ENCODE assay signal across 16 cellular contexts in genomic region chrX:13380230-13380629, GRCh38.
A peak's percentile ranks its signal among the peaks of the same experiment; 100 is the strongest.
DNase-seq lines count a peak whose midpoint lies in the region; ATAC-seq and TF ChIP-seq lines count a peak whose summit lies in the region.
"Had no signal": no experiment of that assay in that cellular context is flagged by ENCODE, and none has a peak within 500 bp of the region (broad histone marks: within the 10 kb centered on the region; RNA-seq: fewer than 3 reads in every experiment).

No MANE protein-coding gene starts in this region.

- no peaks in the 10 kb centered on the region for H3K27me3 ChIP-seq in hepatocyte
- H3K27me3 ChIP-seq: esophagus muscularis mucosa, SJCRH30 had no signal

- H2AFZ ChIP-seq in hepatocyte: no peak overlapping the region

- TF ChIP-seq CTCF in fibroblast of pulmonary artery (IDR thresholded peaks at IDR 0.05; ENCODE audit: low read length, missing control alignments) (no peak), type B pancreatic cell (conservative IDR thresholded peaks at IDR 0.05) (no peak), WTC11 (IDR thresholded peaks at IDR 0.05) (no peak), hepatocyte (IDR thresholded peaks at IDR 0.05; ENCODE audit: poor library complexity) (no peak)

- H4K20me1 ChIP-seq in hepatocyte (ENCODE audit: insufficient read depth, poor library complexity, severe bottlenecking): no peaks in the 10 kb centered on the region

- no peaks in the 10 kb centered on the region for H3K36me3 Mint-ChIP-seq in activated naive CD8-positive, alpha-beta T cell treated with anti-CD3 and anti-CD28 coated beads, Interleukin-2, amount 50 U/mL, for 24 hours (ENCODE audit: low read depth)
- no peaks in the 10 kb centered on the region for H3K36me3 Mint-ChIP-seq in activated naive CD8-positive, alpha-beta T cell treated with anti-CD3 and anti-CD28 coated beads for 36 hours
- H3K36me3 Mint-ChIP-seq in activated T-helper 1 cell treated with anti-CD3 and anti-CD28 coated beads, Interleukin-12 subunit alpha, Interleukin-12 subunit beta, Interleukin-2, Interleukin-4 antibody, amounts not matched to agents 30 ng/mL and 10 ng/mL and 1 ng/mL, durations not matched to agents 14 hours and 24 hours and 36 hours (ENCODE audit: low read depth): peaks cover 2% of the 10 kb centered on the region
- H3K36me3 Mint-ChIP-seq in type B pancreatic cell (no peaks in the 10 kb centered on the region), WTC11 (no peaks in the 10 kb centered on the region)

- no peaks in the 10 kb centered on the region for H3K79me2 ChIP-seq in hepatocyte

- WGBS in hepatocyte (ENCODE audit: low lambda C conversion rate, missing lambda C conversion rate): 48% methylated on average over 2 of the region's 2 CpGs

- intact Hi-C loops in activated T-helper 1 cell treated with anti-CD3 and anti-CD28 coated beads, Interleukin-12 subunit alpha, Interleukin-12 subunit beta, Interleukin-2, Interleukin-4 antibody, amounts not matched to agents 30 ng/mL and 10 ng/mL and 1 ng/mL, durations not matched to agents 14 hours and 24 hours and 36 hours (cut with micrococcal nuclease): loop anchor here (5.0 kb wide), 1 partner anchor 107 kb away; no protein-coding TSS in a partner anchor

- no peaks in the 10 kb centered on the region for H3K27me3 Mint-ChIP-seq in activated naive CD8-positive, alpha-beta T cell treated with anti-CD3 and anti-CD28 coated beads, Interleukin-2, amount 50 U/mL, for 24 hours
- no peaks in the 10 kb centered on the region for H3K27me3 Mint-ChIP-seq in activated naive CD8-positive, alpha-beta T cell treated with anti-CD3 and anti-CD28 coated beads for 36 hours
- no peaks in the 10 kb centered on the region for H3K27me3 Mint-ChIP-seq in activated T-helper 1 cell treated with anti-CD3 and anti-CD28 coated beads, Interleukin-12 subunit alpha, Interleukin-12 subunit beta, Interleukin-2, Interleukin-4 antibody, amounts not matched to agents 30 ng/mL and 10 ng/mL and 1 ng/mL, durations not matched to agents 14 hours and 24 hours and 36 hours (ENCODE audit: insufficient read depth)
- no peaks in the 10 kb centered on the region for H3K27me3 Mint-ChIP-seq in type B pancreatic cell
- H3K27me3 Mint-ChIP-seq in WTC11 (ENCODE audit: low read depth): no peaks in the 10 kb centered on the region

- no peak overlapping the region for H3K4me2 ChIP-seq in hepatocyte

- no peak overlapping the region for H3K27ac ChIP-seq in hepatocyte
- H3K27ac ChIP-seq: esophagus muscularis mucosa, SJCRH30 had no signal

- H3K4me1 Mint-ChIP-seq in activated naive CD8-positive, alpha-beta T cell treated with anti-CD3 and anti-CD28 coated beads, Interleukin-2, amount 50 U/mL, for 24 hours: peaks cover 23% of the 10 kb centered on the region
- H3K4me1 Mint-ChIP-seq in activated naive CD8-positive, alpha-beta T cell treated with anti-CD3 and anti-CD28 coated beads for 36 hours: peaks cover 11% of the 10 kb centered on the region
- H3K4me1 Mint-ChIP-seq in activated T-helper 1 cell treated with anti-CD3 and anti-CD28 coated beads, Interleukin-12 subunit alpha, Interleukin-12 subunit beta, Interleukin-2, Interleukin-4 antibody, amounts not matched to agents 30 ng/mL and 10 ng/mL and 1 ng/mL, durations not matched to agents 14 hours and 24 hours and 36 hours (ENCODE audit: low read depth): peaks cover 18% of the 10 kb centered on the region
- H3K4me1 Mint-ChIP-seq in type B pancreatic cell (ENCODE audit: unreplicated experiment) (peaks cover 16% of the 10 kb centered on the region), WTC11 (peaks cover 27% of the 10 kb centered on the region)

- H3K4me1 ChIP-seq in hepatocyte (ENCODE audit: insufficient read depth): peaks cover 13% of the 10 kb centered on the region

- H3K27ac Mint-ChIP-seq in activated naive CD8-positive, alpha-beta T cell treated with anti-CD3 and anti-CD28 coated beads, Interleukin-2, amount 50 U/mL, for 24 hours: peak overlapping the region; percentile 65
- H3K27ac Mint-ChIP-seq in activated naive CD8-positive, alpha-beta T cell treated with anti-CD3 and anti-CD28 coated beads for 36 hours: no peak overlapping the region
- peak overlapping the region; percentile 69 for H3K27ac Mint-ChIP-seq in activated T-helper 1 cell treated with anti-CD3 and anti-CD28 coated beads, Interleukin-12 subunit alpha, Interleukin-12 subunit beta, Interleukin-2, Interleukin-4 antibody, amounts not matched to agents 30 ng/mL and 10 ng/mL and 1 ng/mL, durations not matched to agents 14 hours and 24 hours and 36 hours
- no peak overlapping the region for H3K27ac Mint-ChIP-seq in type B pancreatic cell
- no peak overlapping the region for H3K27ac Mint-ChIP-seq in WTC11

- H3K9me2 ChIP-seq in hepatocyte (replicated peaks; ENCODE audit: insufficient read depth): no peaks in the 10 kb centered on the region

- POLR2A ChIA-PET in WTC11 (lab: Charles Lee): no interaction called here

- CTCF ChIA-PET in WTC11 (lab: Charles Lee): no interaction called here

- H3K36me3 ChIP-seq in hepatocyte (replicated peaks; ENCODE audit: insufficient read depth, low read depth): no peaks in the 10 kb centered on the region
- H3K36me3 ChIP-seq: esophagus muscularis mucosa, SJCRH30 had no signal

- H3K4me3 Mint-ChIP-seq in activated naive CD8-positive, alpha-beta T cell treated with anti-CD3 and anti-CD28 coated beads, Interleukin-2, amount 50 U/mL, for 24 hours: no peak overlapping the region
- H3K4me3 Mint-ChIP-seq in activated naive CD8-positive, alpha-beta T cell treated with anti-CD3 and anti-CD28 coated beads for 36 hours: no peak overlapping the region
- H3K4me3 Mint-ChIP-seq in activated T-helper 1 cell treated with anti-CD3 and anti-CD28 coated beads, Interleukin-12 subunit alpha, Interleukin-12 subunit beta, Interleukin-2, Interleukin-4 antibody, amounts not matched to agents 30 ng/mL and 10 ng/mL and 1 ng/mL, durations not matched to agents 14 hours and 24 hours and 36 hours: no peak overlapping the region
- H3K4me3 Mint-ChIP-seq in type B pancreatic cell: peak overlapping the region; percentile 52
- H3K4me3 Mint-ChIP-seq in WTC11: no peak overlapping the region

- H3K4me3 ChIP-seq in fibroblast of pulmonary artery (replicated peaks; ENCODE audit: low read depth, low read length) (no peak overlapping the region), hepatocyte (no peak overlapping the region)
- H3K4me3 ChIP-seq: esophagus muscularis mucosa, K562, mucosa of descending colon, SJCRH30 had no signal

- no peaks in the 10 kb centered on the region for H3K9me3 Mint-ChIP-seq in activated naive CD8-positive, alpha-beta T cell treated with anti-CD3 and anti-CD28 coated beads, Interleukin-2, amount 50 U/mL, for 24 hours
- no peaks in the 10 kb centered on the region for H3K9me3 Mint-ChIP-seq in activated naive CD8-positive, alpha-beta T cell treated with anti-CD3 and anti-CD28 coated beads for 36 hours
- no peaks in the 10 kb centered on the region for H3K9me3 Mint-ChIP-seq in activated T-helper 1 cell treated with anti-CD3 and anti-CD28 coated beads, Interleukin-12 subunit alpha, Interleukin-12 subunit beta, Interleukin-2, Interleukin-4 antibody, amounts not matched to agents 30 ng/mL and 10 ng/mL and 1 ng/mL, durations not matched to agents 14 hours and 24 hours and 36 hours
- H3K9me3 Mint-ChIP-seq in type B pancreatic cell: peaks cover 5% of the 10 kb centered on the region
- no peaks in the 10 kb centered on the region for H3K9me3 Mint-ChIP-seq in WTC11

- ATAC-seq in activated naive CD8-positive, alpha-beta T cell treated with anti-CD3 and anti-CD28 coated beads, Interleukin-2, amount 50 U/mL, for 24 hours: peak; percentile 70
- ATAC-seq in WTC11: no peak
- ATAC-seq: K562, mucosa of descending colon had no signal

- H3K9me3 ChIP-seq in hepatocyte (ENCODE audit: low read depth): no peaks in the 10 kb centered on the region
- H3K9me3 ChIP-seq: mucosa of descending colon had no signal

- no peak for DNase-seq in activated naive CD8-positive, alpha-beta T cell treated with anti-CD3 and anti-CD28 coated beads, Interleukin-2, amount 50 U/mL, for 24 hours
- no peak for DNase-seq in activated naive CD8-positive, alpha-beta T cell treated with anti-CD3 and anti-CD28 coated beads for 36 hours
- no peak for DNase-seq in activated T-helper 1 cell treated with anti-CD3 and anti-CD28 coated beads, Interleukin-12 subunit alpha, Interleukin-12 subunit beta, Interleukin-2, Interleukin-4 antibody, amounts not matched to agents 30 ng/mL and 10 ng/mL and 1 ng/mL, durations not matched to agents 14 hours and 24 hours and 36 hours (ENCODE audit: low spot score)
- peak; percentile 34 for DNase-seq in fibroblast of pulmonary artery (ENCODE audit: low read depth)
- DNase-seq in type B pancreatic cell (ENCODE audit: extremely low spot score, unreplicated experiment): no peak
- no peak for DNase-seq in WTC11 (ENCODE audit: low spot score)
- DNase-seq in NCI-H2171 treated with DMSO at 0.1 percent for 48 hours (lab: John Stamatoyannopoulos, UW): no peak
- DNase-seq in hepatocyte (ENCODE audit: low spot score): no peak
- DNase-seq: activated CD4-positive, CD25-positive, alpha-beta regulatory T cell treated with anti-CD3 and anti-CD28 coated beads, Interleukin-2, amount 50 U/mL, for 72 hours; activated gamma-delta T cell; cerebellar nuclear complex; mucosa of descending colon; SJCRH30; stimulated activated CD4-positive, alpha-beta T cell treated with anti-CD3 and anti-CD28 coated beads, Interleukin-2, amount 100 ng/mL, for 24 hours had no signal

TF ChIP-seq in WTC11, 78 proteins besides CTCF, POLR2A, EP300 and RAD21:
- TF ChIP-seq JUN (CRISPR knock-in tag; IDR thresholded peaks at IDR 0.05) (no peak), ZNF671 (CRISPR knock-in tag; IDR thresholded peaks at IDR 0.05) (no peak), ZNF423 (CRISPR knock-in tag; IDR thresholded peaks at IDR 0.05) (no peak), E2F5 (CRISPR knock-in tag; IDR thresholded peaks at IDR 0.05) (no peak), ERG (CRISPR knock-in tag; IDR thresholded peaks at IDR 0.05) (no peak)

Comparison
In these comparisons a context has a peak if more than half of its experiments do, and no peak if none do; other contexts are left out.
1. H3K27ac Mint-ChIP-seq: peak in activated naive CD8-positive, alpha-beta T cell treated with anti-CD3 and anti-CD28 coated beads, Interleukin-2, amount 50 U/mL, for 24 hours (single experiment) and activated T-helper 1 cell treated with anti-CD3 and anti-CD28 coated beads, Interleukin-12 subunit alpha, Interleukin-12 subunit beta, Interleukin-2, Interleukin-4 antibody, amounts not matched to agents 30 ng/mL and 10 ng/mL and 1 ng/mL, durations not matched to agents 14 hours and 24 hours and 36 hours (single experiment); none in activated naive CD8-positive, alpha-beta T cell treated with anti-CD3 and anti-CD28 coated beads for 36 hours (single experiment), type B pancreatic cell (single experiment) and WTC11 (single experiment).